Comparison of ENCODE assay signal across 13 cellular contexts in genomic region chr14:76782885-76783566, GRCh38. TPM values are rescaled to one million over a fixed set of nuclear protein-coding genes. Genes with fewer than 3 reads are reported as not detected.
A peak's percentile ranks its signal among the peaks of the same experiment; 100 is the strongest.
DNase-seq lines count a peak whose midpoint lies in the region; ATAC-seq and TF ChIP-seq lines count a peak whose summit lies in the region.
"Had no signal": no experiment of that assay in that cellular context is flagged by ENCODE, and none has a peak within 500 bp of the region (broad histone marks: within the 10 kb centered on the region; RNA-seq: fewer than 3 reads in every experiment).

No MANE protein-coding gene starts in this region.

- H3K4me3 ChIP-seq in heart left ventricle, result no peak overlapping the region
- H3K4me3 ChIP-seq in transverse colon, result no peak overlapping the region
- H3K4me3 ChIP-seq in Karpas-422 (ENCODE audit: low read length), result no peak overlapping the region
- H3K4me3 ChIP-seq: esophagus squamous epithelium, SJCRH30 had no signal

- H3K27me3 Mint-ChIP-seq in activated CD4-positive, alpha-beta memory T cell treated with anti-CD3 and anti-CD28 coated beads for 36 hours, result no peaks in the 10 kb centered on the region
- no peaks in the 10 kb centered on the region for H3K27me3 Mint-ChIP-seq in stimulated activated naive B cell treated with anti-CD40 and anti-IgM and Interleukin-4, amounts not matched to agents 10 μg/mL and 1 μg/mL and 100 μg/mL, for 72 hours

- 44 to 54% (median 48%) methylated on average over 9 of the region's 9 CpGs for WGBS in heart left ventricle, 4 donors
- WGBS in transverse colon (ENCODE audit: low coverage in 1 of 2), 2 donors, result 67 to 83% methylated on average over 4 to 8 of the region's 9 CpGs

- H3K4me1 Mint-ChIP-seq in activated CD4-positive, alpha-beta memory T cell treated with anti-CD3 and anti-CD28 coated beads for 36 hours (ENCODE audit: low read depth), result peaks cover 31% of the 10 kb centered on the region
- H3K4me1 Mint-ChIP-seq in stimulated activated naive B cell treated with anti-CD40 and anti-IgM and Interleukin-4, amounts not matched to agents 10 μg/mL and 1 μg/mL and 100 μg/mL, for 72 hours, result peaks cover 4 to 17% of the 10 kb centered on the region in 2 donors

- no peaks in the 10 kb centered on the region for H3K9me3 Mint-ChIP-seq in activated CD4-positive, alpha-beta memory T cell treated with anti-CD3 and anti-CD28 coated beads for 36 hours
- H3K9me3 Mint-ChIP-seq in stimulated activated naive B cell treated with anti-CD40 and anti-IgM and Interleukin-4, amounts not matched to agents 10 μg/mL and 1 μg/mL and 100 μg/mL, for 72 hours, result no peaks in the 10 kb centered on the region

- H2AFZ ChIP-seq in Karpas-422 (ENCODE audit: low read length), result no peak overlapping the region

- no peaks in the 10 kb centered on the region for H3K79me2 ChIP-seq in Karpas-422 (ENCODE audit: low read length)

- no peak overlapping the region for H3K4me3 Mint-ChIP-seq in activated CD4-positive, alpha-beta memory T cell treated with anti-CD3 and anti-CD28 coated beads for 36 hours
- H3K4me3 Mint-ChIP-seq in stimulated activated naive B cell treated with anti-CD40 and anti-IgM and Interleukin-4, amounts not matched to agents 10 μg/mL and 1 μg/mL and 100 μg/mL, for 72 hours, result no peak overlapping the region

- ATAC-seq in GM19468 (IDR thresholded peaks at IDR 0.05; ENCODE audit: extremely low read depth, unreplicated experiment), result peak; percentile 18
- ATAC-seq in heart left ventricle, result peak in 3 of 4 donors; percentile 5 to 18 (median 13)
- no peak for ATAC-seq in stimulated activated naive B cell treated with anti-CD40 and anti-IgM and Interleukin-4, amounts not matched to agents 10 μg/mL and 1 μg/mL and 100 μg/mL, for 72 hours (replicated peaks)

- H3K9ac ChIP-seq in Karpas-422 (ENCODE audit: low read length), result no peak overlapping the region

- peak; percentile 55 for DNase-seq in activated CD4-positive, alpha-beta memory T cell treated with anti-CD3 and anti-CD28 coated beads for 36 hours
- peak in 1 of 5 donors; percentile 41 for DNase-seq in heart left ventricle
- no peak for DNase-seq in stimulated activated naive B cell treated with anti-CD40 and anti-IgM and Interleukin-4, amounts not matched to agents 10 μg/mL and 1 μg/mL and 100 μg/mL, for 72 hours
- DNase-seq in HCEC 1CT, result no peak
- no peak for DNase-seq in transverse colon
- DNase-seq in Karpas-422, result no peak
- DNase-seq: activated effector memory CD4-positive, alpha-beta T cell treated with anti-CD3 and anti-CD28 coated beads, Interleukin-2, amount 50 U/mL, for 16 hours; esophagus squamous epithelium; NCI-H2029 treated with DMSO at 0.1 percent for 48 hours; SJCRH30; stimulated activated CD4-positive, alpha-beta T cell treated with anti-CD3 and anti-CD28 coated beads, Interleukin-2, amount 100 ng/mL, for 48 hours had no signal

- H3K9me2 ChIP-seq in Karpas-422 (replicated peaks; ENCODE audit: insufficient read depth, low read length), result no peaks in the 10 kb centered on the region

- CTCF ChIA-PET in activated CD4-positive, alpha-beta memory T cell treated with anti-CD3 and anti-CD28 coated beads for 36 hours (lab: Charles Lee), result interaction anchor here (0.5 to 7.3 kb wide), 8 partner anchors 13 to 90 kb away, joined by 3 to 158 read pairs (median 16); partner anchors contain the start of genes ANGEL1 and VASH1

- H3K9me3 ChIP-seq in heart left ventricle, result no peaks in the 10 kb centered on the region
- no peaks in the 10 kb centered on the region for H3K9me3 ChIP-seq in transverse colon
- H3K9me3 ChIP-seq in Karpas-422 (ENCODE audit: low read length), result no peaks in the 10 kb centered on the region
- H3K9me3 ChIP-seq: esophagus squamous epithelium, SJCRH30 had no signal

- H4K20me1 ChIP-seq in Karpas-422 (ENCODE audit: insufficient read depth, low read depth, low read length), result no peaks in the 10 kb centered on the region

- POLR2A ChIA-PET in activated CD4-positive, alpha-beta memory T cell treated with anti-CD3 and anti-CD28 coated beads for 36 hours (lab: Charles Lee), result interaction anchor here (1.6 kb wide), 1 partner anchor 14 kb away, joined by 4 read pairs; no protein-coding TSS in a partner anchor

- in situ Hi-C loops in transverse colon (cut with MboI; ENCODE audit: low pct_ligation_motif_present in 1 of 4, low pct_unique_long_range_greater_than_20kb in 1 of 4, low sequenced_read_pairs in 3 of 4), result loop anchor here in 2 of 4 donors (10.0 kb wide), 1 partner anchor 68 kb away; no protein-coding TSS in a partner anchor

- TF ChIP-seq CTCF in heart left ventricle (IDR thresholded peaks at IDR 0.05), result no peak
- TF ChIP-seq CTCF in transverse colon (IDR thresholded peaks at IDR 0.05), result no peak

- H3K27ac ChIP-seq in heart left ventricle, result peak overlapping the region in 11 of 12 donors; percentile 39 to 79 (median 53)
- no peak overlapping the region for H3K27ac ChIP-seq in transverse colon
- no peak overlapping the region for H3K27ac ChIP-seq in Karpas-422 (ENCODE audit: low read length)
- H3K27ac ChIP-seq: SJCRH30 had no signal

- no peak overlapping the region for H3K4me2 ChIP-seq in Karpas-422 (ENCODE audit: low read depth, low read length, poor library complexity, severe bottlenecking)

- TF ChIP-seq POLR2A in heart left ventricle (IDR thresholded peaks at IDR 0.05) (no peak), transverse colon (IDR thresholded peaks at IDR 0.05) (no peak)

- H3K4me1 ChIP-seq in heart left ventricle (peaks cover 0 to 64% (median 48%) of the 10 kb centered on the region in 12 donors), transverse colon (peaks cover 0 to 8% (median 0%) of the 10 kb centered on the region in 4 donors), Karpas-422 (ENCODE audit: low read length) (no peaks in the 10 kb centered on the region)
- H3K4me1 ChIP-seq: SJCRH30 had no signal

- intact Hi-C loops in activated CD4-positive, alpha-beta memory T cell treated with anti-CD3 and anti-CD28 coated beads for 36 hours (cut with micrococcal nuclease), result loop anchor here (1.0 kb wide), 1 partner anchor 15 kb away; no protein-coding TSS in a partner anchor
- intact Hi-C loops in heart left ventricle (cut with DNase I), result loop anchor here in 2 of 10 donors (2.0 kb wide), 2 partner anchors 18 to 70 kb away; no protein-coding TSS in a partner anchor
- intact Hi-C loops in transverse colon (cut with DNase I; ENCODE audit: low total_unique reads), result loop anchor here (10.0 kb wide), 1 partner anchor 68 kb away; no protein-coding TSS in a partner anchor

- peaks cover 7% of the 10 kb centered on the region for H3K36me3 Mint-ChIP-seq in activated CD4-positive, alpha-beta memory T cell treated with anti-CD3 and anti-CD28 coated beads for 36 hours
- H3K36me3 Mint-ChIP-seq in stimulated activated naive B cell treated with anti-CD40 and anti-IgM and Interleukin-4, amounts not matched to agents 10 μg/mL and 1 μg/mL and 100 μg/mL, for 72 hours, result peaks cover 29 to 50% of the 10 kb centered on the region in 2 donors

- H3K27ac Mint-ChIP-seq in activated CD4-positive, alpha-beta memory T cell treated with anti-CD3 and anti-CD28 coated beads for 36 hours, result peak overlapping the region; percentile 81
- peak overlapping the region; percentile 63 for H3K27ac Mint-ChIP-seq in stimulated activated naive B cell treated with anti-CD40 and anti-IgM and Interleukin-4, amounts not matched to agents 10 μg/mL and 1 μg/mL and 100 μg/mL, for 72 hours

- TF ChIP-seq EP300 in transverse colon (IDR thresholded peaks at IDR 0.05; ENCODE audit: low read depth), result no peak

- peaks cover 0 to 65% (median 42%) of the 10 kb centered on the region in 9 donors for H3K36me3 ChIP-seq in heart left ventricle
- H3K36me3 ChIP-seq in transverse colon, result peaks cover 0 to 12% (median 4%) of the 10 kb centered on the region in 4 donors
- peaks cover 4% of the 10 kb centered on the region; the same call in 1 of the 2 replicates for H3K36me3 ChIP-seq in Karpas-422 (ENCODE audit: insufficient read depth, low read length)
- H3K36me3 ChIP-seq: SJCRH30 had no signal

- no peaks in the 10 kb centered on the region for H3K27me3 ChIP-seq in heart left ventricle
- H3K27me3 ChIP-seq in transverse colon, result no peaks in the 10 kb centered on the region
- H3K27me3 ChIP-seq in Karpas-422 (ENCODE audit: low read length), result no peaks in the 10 kb centered on the region
- H3K27me3 ChIP-seq: esophagus squamous epithelium, SJCRH30 had no signal

RNA-seq across cellular contexts. Expression of gene VASH1, which starts 21.8 kb away (rescaled TPM):
- total RNA-seq in activated CD4-positive, alpha-beta memory T cell treated with anti-CD3 and anti-CD28 coated beads for 36 hours, result 1 to 10 TPM; 6.1 TPM
- total RNA-seq in heart left ventricle (10 to 100 TPM in 6 of 9 donors, 1 to 10 TPM in 3; 7.8 to 30.8 (median 11.1) TPM), transverse colon (1 to 10 TPM; 1.9 to 7.5 (median 3.6) TPM)
- 10 to 100 TPM in 1 of 2 donors, 1 to 10 TPM in 1; 9.9 to 25.2 TPM for polyA plus RNA-seq in heart left ventricle
- total RNA-seq in Karpas-422 (2014; rRNA removed; shearing (Covaris generic); ENCODE audit: low replicate concordance), result not detected in 2 replicates

RNA-seq across cellular contexts. Expression of gene ANGEL1, which starts 29.7 kb away (rescaled TPM):
- total RNA-seq in activated CD4-positive, alpha-beta memory T cell treated with anti-CD3 and anti-CD28 coated beads for 36 hours, result 10 to 100 TPM; 14.6 to 15.9 TPM
- total RNA-seq in heart left ventricle (10 to 100 TPM in 8 of 9 donors, 1 to 10 TPM in 1; 9.3 to 16.3 (median 13.8) TPM), transverse colon (10 to 100 TPM in 2 of 4 donors, 1 to 10 TPM in 2; 8.9 to 17.5 (median 10.0) TPM)
- 10 to 100 TPM in 1 of 2 donors, 1 to 10 TPM in 1; 9.5 to 10.7 TPM for polyA plus RNA-seq in heart left ventricle
- total RNA-seq in Karpas-422 (2014; rRNA removed; shearing (Covaris generic); ENCODE audit: low replicate concordance), result 19.9 and 29.4 TPM in 2 replicates

RNA-seq across cellular contexts. Expression of gene LRRC74A, which starts 43.2 kb away (rescaled TPM):
- total RNA-seq in activated CD4-positive, alpha-beta memory T cell treated with anti-CD3 and anti-CD28 coated beads for 36 hours, result not detected
- total RNA-seq in heart left ventricle (not detected), transverse colon (not detected)
- polyA plus RNA-seq in heart left ventricle, result not detected
- total RNA-seq in Karpas-422 (2014; rRNA removed; shearing (Covaris generic); ENCODE audit: low replicate concordance), result not detected in 2 replicates
- total RNA-seq: esophagus squamous epithelium, mucosa of gallbladder, SJCRH30 had no signal

Comparison
In these comparisons a context has a peak if more than half of its experiments do, and no peak if none do; other contexts are left out.
1. ATAC-seq: peak in GM19468 (single experiment) and heart left ventricle (3 of 4); none in stimulated activated naive B cell treated with anti-CD40 and anti-IgM and Interleukin-4, amounts not matched to agents 10 μg/mL and 1 μg/mL and 100 μg/mL, for 72 hours (0 of 2).
2. H3K27ac ChIP-seq: peak in heart left ventricle (11 of 12); none in transverse colon (0 of 4) and Karpas-422 (single experiment).